In genomic region chr13:79490326-79490725, GRCh38 we compare ENCODE assay signal across 2 cellular contexts.
TF ChIP-seq lines count a peak whose summit lies in the region.

No MANE protein-coding gene starts in this region.

TF ChIP-seq in IMR-90, 13 proteins besides CTCF, POLR2A, EP300 and RAD21:
- TF ChIP-seq CHD1 (IDR thresholded peaks at IDR 0.05; ENCODE audit: low read depth, low read length) (no peak), BHLHE40 (IDR thresholded peaks at IDR 0.05; ENCODE audit: low read depth, low read length) (no peak), RFX5 (IDR thresholded peaks at IDR 0.05; ENCODE audit: low read depth, low read length) (no peak), CEBPB (IDR thresholded peaks at IDR 0.05; ENCODE audit: low read depth, low read length) (no peak)
TF ChIP-seq in IMR-90: peak in this region for 0.

TF ChIP-seq in H1, 55 proteins besides CTCF, POLR2A, EP300 and RAD21:
- no peak for TF ChIP-seq YY1 (IDR thresholded peaks at IDR 0.05; ENCODE audit: low read depth, low read length)
TF ChIP-seq in H1: peak in this region for 0.
